ENCODE assay signal across 8 cellular contexts in the genomic region with DNA sequence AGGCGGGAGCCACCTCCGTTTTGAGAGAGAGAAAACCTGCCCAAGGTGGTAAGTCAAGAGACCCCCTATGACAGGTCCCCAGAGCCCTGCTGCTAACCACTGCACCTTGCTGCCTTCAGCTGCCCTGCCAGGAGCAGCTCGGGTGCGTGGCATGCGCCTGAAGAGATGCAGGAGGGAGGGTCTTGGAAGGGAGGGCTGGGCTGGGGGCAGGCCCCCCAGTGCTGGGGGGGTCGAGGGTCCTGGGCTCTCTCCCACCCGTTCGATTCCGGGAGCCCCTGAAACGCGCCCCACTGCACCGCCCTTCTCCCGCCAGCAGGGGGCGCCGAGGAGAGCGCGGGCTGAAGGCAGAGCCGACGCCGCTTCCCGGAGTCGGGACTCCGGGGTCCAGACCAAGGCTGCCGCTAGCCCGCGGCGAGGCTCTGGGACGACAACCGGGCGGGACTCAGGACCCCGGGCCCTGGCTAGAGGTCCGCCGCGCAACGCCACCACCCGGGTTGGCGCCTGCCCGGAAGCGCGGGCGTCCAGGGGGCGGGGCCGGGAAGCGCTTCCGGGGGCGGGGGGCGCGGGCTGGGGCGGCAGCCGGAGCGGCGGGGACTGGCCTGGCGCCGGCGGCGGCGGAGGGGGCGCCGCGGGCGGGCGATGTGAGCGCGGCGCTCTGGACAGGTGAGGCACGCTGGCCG. TPM values are rescaled to one million over a fixed set of nuclear protein-coding genes. Genes with fewer than 3 reads are reported as not detected.
DNase-seq lines count a peak whose midpoint lies in the region; ATAC-seq and TF ChIP-seq lines count a peak whose summit lies in the region.

A gene with protein sequence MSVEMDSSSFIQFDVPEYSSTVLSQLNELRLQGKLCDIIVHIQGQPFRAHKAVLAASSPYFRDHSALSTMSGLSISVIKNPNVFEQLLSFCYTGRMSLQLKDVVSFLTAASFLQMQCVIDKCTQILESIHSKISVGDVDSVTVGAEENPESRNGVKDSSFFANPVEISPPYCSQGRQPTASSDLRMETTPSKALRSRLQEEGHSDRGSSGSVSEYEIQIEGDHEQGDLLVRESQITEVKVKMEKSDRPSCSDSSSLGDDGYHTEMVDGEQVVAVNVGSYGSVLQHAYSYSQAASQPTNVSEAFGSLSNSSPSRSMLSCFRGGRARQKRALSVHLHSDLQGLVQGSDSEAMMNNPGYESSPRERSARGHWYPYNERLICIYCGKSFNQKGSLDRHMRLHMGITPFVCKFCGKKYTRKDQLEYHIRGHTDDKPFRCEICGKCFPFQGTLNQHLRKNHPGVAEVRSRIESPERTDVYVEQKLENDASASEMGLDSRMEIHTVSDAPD (plus strand): TSS at position 563 of the 680 bp plus-strand sequence. CDS start 18,761 bp downstream, outside the sequence.

- CTCF ChIA-PET in Calu3 (lab: Charles Lee): interaction anchor here (0.6 to 1.1 kb wide), 4 partner anchors 16 to 377 kb away, joined by 3 to 9 read pairs (median 4); no protein-coding TSS in a partner anchor

- H3K4me1 Mint-ChIP-seq in Calu3 (ENCODE audit: low read depth, unreplicated experiment): peaks cover 20% of the 10 kb centered on the region
- H3K4me1 Mint-ChIP-seq in osteocyte (ENCODE audit: unreplicated experiment): peaks cover 21% of the 10 kb centered on the region

- H3K27me3 Mint-ChIP-seq in Calu3 (ENCODE audit: unreplicated experiment): no peaks in the 10 kb centered on the region
- peaks cover 25% of the 10 kb centered on the region for H3K27me3 Mint-ChIP-seq in osteocyte (ENCODE audit: unreplicated experiment)

- BruUV-seq in Calu3 (replicated peaks; lab: Mats Ljungman, UMichigan): no TSS peak

- H3K27ac Mint-ChIP-seq in Calu3 (ENCODE audit: unreplicated experiment) (peak within 1 kb of the TSS; percentile 30), osteocyte (ENCODE audit: unreplicated experiment) (peak within 1 kb of the TSS; percentile 75)

- TF ChIP-seq CTCF in Calu3 (IDR thresholded peaks at IDR 0.05; ENCODE audit: unreplicated experiment) (peak; percentile 97), RWPE2 (IDR thresholded peaks at IDR 0.05; ENCODE audit: poor library complexity, severe bottlenecking) (peak; percentile 99), osteocyte (IDR thresholded peaks at IDR 0.05) (peak; percentile 100)

- H3K36me3 Mint-ChIP-seq in Calu3 (ENCODE audit: insufficient read depth, unreplicated experiment): peaks cover 18% of the 10 kb centered on the region
- H3K36me3 Mint-ChIP-seq in osteocyte (ENCODE audit: unreplicated experiment): peaks cover 6% of the 10 kb centered on the region

- H3K9me3 Mint-ChIP-seq in Calu3 (ENCODE audit: low read depth, unreplicated experiment) (no peaks in the 10 kb centered on the region), osteocyte (ENCODE audit: unreplicated experiment) (no peaks in the 10 kb centered on the region)

- intact Hi-C loops in Calu3 (cut with micrococcal nuclease; ENCODE audit: unreplicated experiment): no loop called here

- no peaks in the 10 kb centered on the region for H3K27me3 ChIP-seq in RWPE2 (ENCODE audit: insufficient read depth, poor library complexity, severe bottlenecking)
- no peaks in the 10 kb centered on the region for H3K27me3 ChIP-seq in thymus (ENCODE audit: control insufficient read depth, insufficient read depth)

- H3K27ac ChIP-seq in RWPE2 (ENCODE audit: poor library complexity, severe bottlenecking): peak within 1 kb of the TSS; percentile 50
- H3K27ac ChIP-seq in thymus (ENCODE audit: low read depth): peak within 1 kb of the TSS; percentile 96

- under 1% methylated on average over 67 of the region's 67 CpGs for WGBS in thymus

- H3K4me3 Mint-ChIP-seq in Calu3 (ENCODE audit: low read depth, unreplicated experiment) (peak within 1 kb of the TSS; percentile 71), osteocyte (ENCODE audit: unreplicated experiment) (peak within 1 kb of the TSS; percentile 86)

- H3K4me3 ChIP-seq in RWPE2 (ENCODE audit: severe bottlenecking) (peak within 1 kb of the TSS; percentile 99), thymus (ENCODE audit: low read length) (peak within 1 kb of the TSS; percentile 98)

- DNase-seq in Calu3: peak; percentile 65
- peak; percentile 63 for DNase-seq in HT-29 (ENCODE audit: low spot score)
- DNase-seq in RWPE2 (ENCODE audit: low spot score): no peak
- peak; percentile 56 to 79 (median 68) for DNase-seq in activated naive CD4-positive, alpha-beta T cell (lab: John Stamatoyannopoulos, UW)
- no peak for DNase-seq in glomerular endothelial cell (ENCODE audit: extremely low read depth, low read depth, low spot score)
- peak; percentile 92 for DNase-seq in osteocyte (ENCODE audit: extremely low spot score, unreplicated experiment)

- H3K4me1 ChIP-seq in RWPE2 (ENCODE audit: insufficient read depth, poor library complexity, severe bottlenecking) (peaks cover 3% of the 10 kb centered on the region), thymus (ENCODE audit: control insufficient read depth, insufficient read depth, low read length) (peaks cover 22% of the 10 kb centered on the region)

- H3K36me3 ChIP-seq in RWPE2 (ENCODE audit: low read depth) (peaks cover 21% of the 10 kb centered on the region), thymus (ENCODE audit: control insufficient read depth, insufficient read depth) (peaks cover 2% of the 10 kb centered on the region)

- ATAC-seq in GM19463 (IDR thresholded peaks at IDR 0.05; ENCODE audit: unreplicated experiment) (peak; percentile 67), RWPE2 (ENCODE audit: low read depth) (peak; percentile 59)

- H3K9me3 ChIP-seq in RWPE2 (ENCODE audit: severe bottlenecking) (no peaks in the 10 kb centered on the region), thymus (ENCODE audit: control insufficient read depth) (peaks cover 1% of the 10 kb centered on the region)

RNA-seq across cellular contexts. Expression of the gene that starts here (rescaled TPM):
- 6.7 TPM in 2 replicates for total RNA-seq in Calu3 (2022)
- 1.6 and 2.7 TPM in 2 replicates for total RNA-seq in HT-29 (2014; rRNA removed; shearing (Covaris generic))
- 6.7 and 12.8 TPM in 2 replicates for total RNA-seq in glomerular endothelial cell
- 13.9 and 14.0 TPM in 2 replicates for total RNA-seq in osteocyte
- polyA plus RNA-seq in thymus: 4.0 TPM

Comparison
In these comparisons a context has a peak if more than half of its experiments do, and no peak if none do; other contexts are left out.
1. DNase-seq: peak in Calu3 (single experiment), HT-29 (single experiment), activated naive CD4-positive, alpha-beta T cell (4 of 4) and osteocyte (single experiment); none in RWPE2 (single experiment) and glomerular endothelial cell (single experiment).
2. Peak in every context shown above with its lines, with median percentiles within 50 percentile points of each other: CTCF ChIP-seq.